In the genomic region with DNA sequence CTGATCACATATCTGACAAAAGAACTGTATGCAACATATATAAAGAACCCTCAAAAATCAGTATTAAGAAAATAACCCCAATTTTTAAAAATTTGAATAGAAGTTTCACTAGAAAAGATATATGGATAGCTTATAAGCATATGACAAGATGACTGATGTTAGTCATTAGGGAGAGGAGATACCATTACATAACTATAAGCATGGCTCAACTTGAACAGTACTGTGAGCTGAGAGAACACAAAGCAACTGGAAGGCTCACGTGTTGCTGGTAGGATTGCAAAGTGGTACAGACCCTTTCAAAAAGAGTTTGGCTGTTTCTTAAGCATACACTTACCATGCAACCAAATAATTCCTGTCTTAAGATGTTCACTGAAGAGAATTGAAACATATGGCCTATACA, we compare ENCODE assay signal across 33 cellular contexts.
"Had no signal": no experiment of that assay in that cellular context is flagged by ENCODE, and none has a peak within 500 bp of the region (broad histone marks: within the 10 kb centered on the region; RNA-seq: fewer than 3 reads in every experiment).

No MANE protein-coding gene starts in this region.

- H3K9me3 ChIP-seq: adrenal gland, body of pancreas had no signal

- H3K36me3 ChIP-seq: adrenal gland, brain microvascular endothelial cell had no signal

- H3K27me3 ChIP-seq: adrenal gland, body of pancreas, brain microvascular endothelial cell had no signal

- H3K27ac ChIP-seq: adrenal gland, body of pancreas, brain microvascular endothelial cell, VCaP had no signal

- H3K4me1 ChIP-seq: adrenal gland, body of pancreas had no signal

- DNase-seq: activated B cell treated with CpG ODN at 0.5 μM for 24 hours; activated CD4-positive, alpha-beta memory T cell treated with anti-CD3 and anti-CD28 coated beads for 36 hours; activated CD4-positive, alpha-beta T cell treated with anti-CD3 and anti-CD28 coated beads for 4 hours; activated CD4-positive, alpha-beta T cell treated with anti-CD3 and anti-CD28 coated beads, Interleukin-2, amount 10 ng/mL, durations not matched to agents 24 days and 14 days; activated CD4-positive, alpha-beta T cell treated with anti-CD3 and anti-CD28 coated beads, Interleukin-2, amount 50 U/mL, for 1 hour; activated CD4-positive, alpha-beta T cell treated with anti-CD3 and anti-CD28 coated beads, Interleukin-2, amount 50 U/mL, for 4 hours; activated CD4-positive, CD25-positive, alpha-beta regulatory T cell treated with anti-CD3 and anti-CD28 coated beads, Interleukin-2, amount 50 U/mL, for 72 hours; activated CD8-positive, alpha-beta memory T cell treated with anti-CD3 and anti-CD28 coated beads, Interleukin-2, amount 50 U/mL, for 4 hours; activated CD8-positive, alpha-beta T cell treated with anti-CD3 and anti-CD28 coated beads for 36 hours; activated effector memory CD4-positive, alpha-beta T cell treated with anti-CD3 and anti-CD28 coated beads, Interleukin-2, amount 50 U/mL, for 16 hours; activated gamma-delta T cell treated with Interleukin-2 at 50 U/mL for 16 hours; activated naive CD4-positive, alpha-beta T cell; activated naive CD4-positive, alpha-beta T cell treated with anti-CD3 and anti-CD28 coated beads for 36 hours; activated naive CD4-positive, alpha-beta T cell treated with anti-CD3 and anti-CD28 coated beads, Interleukin-2, amount 50 U/mL, for 16 hours; activated naive CD8-positive, alpha-beta T cell treated with anti-CD3 and anti-CD28 coated beads for 36 hours; activated T-cell treated with anti-CD3 and anti-CD28 coated beads for 4 hours; activated T-cell treated with anti-CD3 and anti-CD28 coated beads, Interleukin-2, amount 50 U/mL, for 1 hour; activated T-cell treated with anti-CD3 and anti-CD28 coated beads, Interleukin-2, amount 50 U/mL, for 4 hours; activated T-cell treated with anti-CD3 and anti-CD28 coated beads, Interleukin-2, amount 50 U/mL, for 72 hours; adrenal gland; amniotic stem cell; aorta; body of pancreas; brain microvascular endothelial cell; central memory CD4-positive, alpha-beta T cell; T-helper 1 cell; T-helper 2 cell; T-helper 9 cell had no signal

- ATAC-seq: activated CD8-positive, alpha-beta T cell treated with anti-CD3 and anti-CD28 coated beads for 36 hours; activated naive CD4-positive, alpha-beta T cell treated with anti-CD3 and anti-CD28 coated beads, Interleukin-2, amount 50 U/mL, for 72 hours; activated T-cell treated with anti-CD3 and anti-CD28 coated beads, Interleukin-2, amount 50 U/mL, for 4 hours; activated T-cell treated with anti-CD3 and anti-CD28 coated beads, Interleukin-2, amount 50 U/mL, for 72 hours; activated T-helper 17 cell treated with anti-CD3 and anti-CD28 coated beads, Interleukin-2, amount 50 U/mL, for 72 hours; body of pancreas had no signal

- FAIRE-seq: astrocyte, TTC549 had no signal

- H3K4me3 ChIP-seq: adrenal gland, body of pancreas had no signal
